27 cellular contexts compared by ENCODE assay signal in the genomic region with DNA sequence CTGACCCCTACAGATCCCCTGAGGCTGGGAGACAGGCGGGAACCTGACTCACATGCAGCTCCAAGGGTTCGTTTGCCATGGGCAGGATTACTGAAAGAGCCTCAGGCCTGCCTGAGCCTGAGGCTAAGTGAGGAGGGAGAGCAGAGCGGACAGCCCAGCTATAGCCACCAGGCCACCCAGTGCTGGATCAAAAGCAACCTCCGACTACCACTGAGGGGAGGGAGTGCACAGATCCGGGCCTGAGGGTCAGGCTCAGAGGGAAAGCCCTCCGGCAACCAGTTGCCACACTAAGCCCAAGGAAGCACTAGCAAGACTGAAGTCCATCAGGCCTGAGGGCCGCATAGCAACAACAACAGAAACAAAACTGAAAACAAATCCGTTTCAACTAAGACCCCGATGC.
"Had no signal": no experiment of that assay in that cellular context is flagged by ENCODE, and none has a peak within 500 bp of the region (broad histone marks: within the 10 kb centered on the region; RNA-seq: fewer than 3 reads in every experiment).

No MANE protein-coding gene starts in this region.

- H3K27ac ChIP-seq: ascending aorta, breast epithelium, cardiac muscle cell, colonic mucosa, foreskin keratinocyte, gastrocnemius medialis had no signal

- H3K4me1 ChIP-seq: ascending aorta, breast epithelium, colonic mucosa, foreskin keratinocyte, gastrocnemius medialis had no signal

- H3K27me3 ChIP-seq: ascending aorta, breast epithelium, cardiac muscle cell, colonic mucosa, foreskin keratinocyte, gastrocnemius medialis had no signal

- H3K36me3 ChIP-seq: ascending aorta, breast epithelium, cardiac muscle cell, colonic mucosa, gastrocnemius medialis had no signal

- ATAC-seq: activated naive CD4-positive, alpha-beta T cell treated with anti-CD3 and anti-CD28 coated beads, Interleukin-2, amount 50 U/mL, for 72 hours; activated T-cell treated with anti-CD3 and anti-CD28 coated beads, Interleukin-2, amount 50 U/mL, for 72 hours; esophagus mucosa; foreskin keratinocyte; gastrocnemius medialis had no signal

- H3K4me3 ChIP-seq: ascending aorta, breast epithelium, cardiac muscle cell, colonic mucosa, gastrocnemius medialis had no signal

- H3K9me3 ChIP-seq: ascending aorta, breast epithelium, colonic mucosa, gastrocnemius medialis had no signal

- DNase-seq: activated CD4-positive, alpha-beta memory T cell treated with anti-CD3 and anti-CD28 coated beads, Interleukin-2, amount 10 ng/mL, durations not matched to agents 7 days and 5 days; activated CD4-positive, alpha-beta T cell treated with anti-CD3 and anti-CD28 coated beads for 1 hour; activated CD4-positive, alpha-beta T cell treated with anti-CD3 and anti-CD28 coated beads for 4 hours; activated CD4-positive, alpha-beta T cell treated with anti-CD3 and anti-CD28 coated beads, Interleukin-2, amount 10 ng/mL, durations not matched to agents 7 days and 5 days; activated CD4-positive, alpha-beta T cell treated with anti-CD3 and anti-CD28 coated beads, Interleukin-2, amount 50 U/mL, for 4 hours; activated CD8-positive, alpha-beta memory T cell treated with anti-CD3 and anti-CD28 coated beads, Interleukin-2, amount 50 U/mL, for 48 hours; activated gamma-delta T cell; activated naive CD4-positive, alpha-beta T cell; activated naive CD4-positive, alpha-beta T cell treated with anti-CD3 and anti-CD28 coated beads, Interleukin-2, amount 10 ng/mL, durations not matched to agents 7 days and 5 days; activated naive CD8-positive, alpha-beta T cell treated with anti-CD3 and anti-CD28 coated beads, Interleukin-2, amount 10 ng/mL, durations not matched to agents 7 days and 5 days; activated T-cell treated with anti-CD3 and anti-CD28 coated beads for 4 hours; activated T-cell treated with anti-CD3 and anti-CD28 coated beads, Interleukin-2, amount 50 U/mL, for 24 hours; activated T-cell treated with anti-CD3 and anti-CD28 coated beads, Interleukin-2, amount 50 U/mL, for 72 hours; central memory CD4-positive, alpha-beta T cell; cerebellar nuclear complex; colonic mucosa; effector memory CD4-positive, alpha-beta T cell; endodermal cell; foreskin keratinocyte; gastrocnemius medialis; glutamatergic neuron; T-helper 2 cell had no signal
